Comparison of ENCODE assay signal across 29 cellular contexts in genomic region chr20:37142708-37143107, GRCh38. TPM values are rescaled to one million over a fixed set of nuclear protein-coding genes. Genes with fewer than 3 reads are reported as not detected.
DNase-seq lines count a peak whose midpoint lies in the region; ATAC-seq and TF ChIP-seq lines count a peak whose summit lies in the region.
"Had no signal": no experiment of that assay in that cellular context is flagged by ENCODE, and none has a peak within 500 bp of the region (broad histone marks: within the 10 kb centered on the region; RNA-seq: fewer than 3 reads in every experiment).

No MANE protein-coding gene starts in this region.

- H3K4me2 ChIP-seq in SK-N-SH, result no peak overlapping the region
- H3K4me2 ChIP-seq: neural progenitor cell had no signal

- no peaks in the 10 kb centered on the region for H3K4me1 ChIP-seq in SK-N-SH (ENCODE audit: control insufficient read depth in 1 of 2, insufficient read depth in 2 of 2, low read depth in 1 of 2, low read length in 1 of 2)
- H3K4me1 ChIP-seq in adipocyte (ENCODE audit: control insufficient read depth, insufficient read depth, low read length), result no peaks in the 10 kb centered on the region
- H3K4me1 ChIP-seq in aorta (ENCODE audit: control insufficient read depth in 1 of 2, insufficient read depth in 2 of 2, low read length in 2 of 2), result no peaks in the 10 kb centered on the region
- H3K4me1 ChIP-seq: neural progenitor cell, sigmoid colon, suprapubic skin had no signal

- H3K36me3 ChIP-seq in SK-N-SH (replicated peaks in 1 of 2; ENCODE audit: control insufficient read depth in 1 of 2, insufficient read depth in 2 of 2, low read length in 1 of 2) (no peaks in the 10 kb centered on the region), adipocyte (ENCODE audit: control insufficient read depth, insufficient read depth, low read length, severe bottlenecking) (no peaks in the 10 kb centered on the region), aorta (ENCODE audit: control insufficient read depth in 1 of 2, insufficient read depth in 2 of 2, low read length in 1 of 2) (peaks cover 0 to 1% of the 10 kb centered on the region in 2 donors)
- H3K36me3 ChIP-seq: HAP-1, neural progenitor cell, suprapubic skin had no signal

- H3K27ac ChIP-seq in SK-N-SH (ENCODE audit: low read depth in 2 of 2, low read length in 1 of 2) (no peak overlapping the region), aorta (ENCODE audit: low read depth in 1 of 2, low read length in 2 of 2) (no peak overlapping the region)
- H3K27ac ChIP-seq: 22Rv1, neural progenitor cell, sigmoid colon, suprapubic skin had no signal

- CTCF ChIA-PET in SK-N-SH (lab: Yijun Ruan, JAX), result no interaction called here

- H3K9me3 ChIP-seq in SK-N-SH, result no peaks in the 10 kb centered on the region
- H3K9me3 ChIP-seq in adipocyte (ENCODE audit: control insufficient read depth, low read length), result no peaks in the 10 kb centered on the region
- no peaks in the 10 kb centered on the region for H3K9me3 ChIP-seq in aorta (ENCODE audit: control insufficient read depth, low read length)
- H3K9me3 ChIP-seq: HAP-1, sigmoid colon, suprapubic skin had no signal

- 90% methylated on average over 3 of the region's 3 CpGs for WGBS in SK-N-SH (ENCODE audit: low lambda C conversion rate)
- 82 to 83% methylated on average over 3 of the region's 3 CpGs for WGBS in aorta, 2 donors

- DNase-seq in SK-N-SH (no peak), adipocyte (ENCODE audit: low read depth) (peak; percentile 45), iris pigment epithelial cell (ENCODE audit: low read depth) (peak; percentile 34), midbrain (lab: John Stamatoyannopoulos, UW) (no peak), retina (no peak), aorta (no peak)
- DNase-seq: activated CD4-positive, alpha-beta memory T cell treated with anti-CD3 and anti-CD28 coated beads, Interleukin-2, amount 10 ng/mL, durations not matched to agents 7 days and 5 days; activated CD4-positive, alpha-beta T cell treated with anti-CD3 and anti-CD28 coated beads for 1 hour; CD8-positive, alpha-beta T cell; GF-D8; glutamatergic neuron; NCI-H1105 treated with DMSO at 0.1 percent for 48 hours; NCI-H2029; NCI-H345; NCI-H748 treated with DMSO at 0.1 percent for 48 hours; posterior cingulate gyrus; RPMI8226; sigmoid colon; stimulated activated CD4-positive, alpha-beta T cell treated with anti-CD3 and anti-CD28 coated beads, Interleukin-4, amount 100 ng/mL, for 4 hours; T-helper 17 cell had no signal

- no peak overlapping the region for H3K4me3 ChIP-seq in SK-N-SH (ENCODE audit: low read depth in 2 of 2, low read length in 1 of 2)
- no peak overlapping the region for H3K4me3 ChIP-seq in adipocyte (ENCODE audit: low read length)
- no peak overlapping the region for H3K4me3 ChIP-seq in aorta (ENCODE audit: low read length in 2 of 2)
- H3K4me3 ChIP-seq: HAP-1, lung, neural progenitor cell, sigmoid colon, suprapubic skin had no signal

- no peaks in the 10 kb centered on the region for H4K20me1 ChIP-seq in SK-N-SH (ENCODE audit: insufficient read depth)

- no peaks in the 10 kb centered on the region for H3K27me3 ChIP-seq in SK-N-SH (ENCODE audit: insufficient read depth)
- no peaks in the 10 kb centered on the region for H3K27me3 ChIP-seq in adipocyte (replicated peaks; ENCODE audit: control insufficient read depth, insufficient read depth, low read length)
- H3K27me3 ChIP-seq in aorta (ENCODE audit: control insufficient read depth in 1 of 2, insufficient read depth in 2 of 2, low read length in 1 of 2), result no peaks in the 10 kb centered on the region
- H3K27me3 ChIP-seq: neural progenitor cell, sigmoid colon, suprapubic skin had no signal

- no peaks in the 10 kb centered on the region for H3F3A ChIP-seq in SK-N-SH (replicated peaks; ENCODE audit: insufficient read depth)

- no peaks in the 10 kb centered on the region for H3K79me2 ChIP-seq in SK-N-SH (ENCODE audit: insufficient read depth)

- TF ChIP-seq CTCF in SK-N-SH (IDR thresholded peaks at IDR 0.05), result no peak

- intact Hi-C loops in aorta (cut with DNase I), result no loop called here

- no peak overlapping the region for H2AFZ ChIP-seq in SK-N-SH (ENCODE audit: low read depth)
- H2AFZ ChIP-seq: neural progenitor cell had no signal

- H3K9me2 ChIP-seq in SK-N-SH, result no peaks in the 10 kb centered on the region

- POLR2A ChIA-PET in SK-N-SH (lab: Yijun Ruan, JAX), result no interaction called here

- TF ChIP-seq RAD21 in SK-N-SH (IDR thresholded peaks at IDR 0.05; ENCODE audit: low read length), result no peak

- TF ChIP-seq EP300 in SK-N-SH (IDR thresholded peaks at IDR 0.05; ENCODE audit: borderline replicate concordance in 1 of 2, low read depth in 1 of 2, low read length in 1 of 2), result no peak

- no peak overlapping the region for H3K9ac ChIP-seq in SK-N-SH
- H3K9ac ChIP-seq in adipocyte (ENCODE audit: low read length), result no peak overlapping the region
- H3K9ac ChIP-seq: neural progenitor cell had no signal

- no peak for ATAC-seq in SK-N-SH treated with all-trans-retinoic acid at 6 μM for 48 hours
- no peak for ATAC-seq in HG02642 (IDR thresholded peaks at IDR 0.05; ENCODE audit: poor library complexity, unreplicated experiment)
- ATAC-seq in aorta (ENCODE audit: low FRiP score), result no peak
- ATAC-seq: activated T-helper 17 cell treated with anti-CD3 and anti-CD28 coated beads, Interleukin-2, amount 50 U/mL, for 72 hours; CD8-positive, alpha-beta T cell; stimulated activated memory B cell treated with anti-CD40 and anti-IgM and Interleukin-4, amounts not matched to agents 10 μg/mL and 1 μg/mL and 100 μg/mL, for 72 hours; T-helper 17 cell had no signal

TF ChIP-seq in SK-N-SH treated with all-trans-retinoic acid at 6 μM for 48 hours, 23 proteins besides CTCF, POLR2A, EP300 and RAD21:
- TF ChIP-seq ISL1 (CRISPR knock-in tag; IDR thresholded peaks at IDR 0.05) (peak; percentile 39; the same call in 1 of the 2 replicates), SNAI2 (CRISPR knock-in tag; IDR thresholded peaks at IDR 0.05) (no peak)
TF ChIP-seq in SK-N-SH treated with all-trans-retinoic acid at 6 μM for 48 hours: peak in this region for 1.

TF ChIP-seq in SK-N-SH, 30 proteins besides CTCF, POLR2A, EP300 and RAD21:
- no peak for TF ChIP-seq POLR2AphosphoS5 (IDR thresholded peaks at IDR 0.05; ENCODE audit: low read depth, low read length)
- TF ChIP-seq TAF1 (IDR thresholded peaks at IDR 0.05; ENCODE audit: borderline replicate concordance, low read depth, low read length), result no peak
- no peak for TF ChIP-seq EZH2phosphoT487 (IDR thresholded peaks at IDR 0.05; ENCODE audit: borderline replicate concordance, low read depth)
- TF ChIP-seq SMC3 (IDR thresholded peaks at IDR 0.05; ENCODE audit: low read depth, low read length), result no peak
TF ChIP-seq in SK-N-SH: peak in this region for 0.

RNA-seq across cellular contexts. Expression of gene RPN2, which starts 36.4 kb away (rescaled TPM):
- polyA plus RNA-seq in SK-N-SH (2012; rRNA removed) (420 and 596 TPM in 2 replicates), aorta (100 to 1,000 TPM in 1 of 2 donors, 10 to 100 TPM in 1; 47.2 to 117 TPM)
- 321 and 410 TPM in 2 replicates for polyA plus RNA-seq in SK-N-SH (2012; cell fraction: cytosol; rRNA removed)
- polyA plus RNA-seq in SK-N-SH (2012; cell fraction: nucleus; rRNA removed), result 270 and 432 TPM in 2 replicates
- 100 to 1,000 TPM; 125 to 137 TPM for total RNA-seq in aorta

RNA-seq across cellular contexts. Expression of gene MROH8, which starts 36.6 kb away (rescaled TPM):
- polyA plus RNA-seq in SK-N-SH (2012; rRNA removed) (3.2 and 3.5 TPM in 2 replicates), aorta (1 to 10 TPM in 1 of 2 donors, not detected in 1; 9.3 TPM)
- 2.7 and 2.9 TPM in 2 replicates for polyA plus RNA-seq in SK-N-SH (2012; cell fraction: cytosol; rRNA removed)
- polyA plus RNA-seq in SK-N-SH (2012; cell fraction: nucleus; rRNA removed), result 3.4 and 5.5 TPM in 2 replicates
- 1 to 10 TPM; 3.4 to 5.1 TPM for total RNA-seq in aorta

RNA-seq across cellular contexts. Expression of gene RBL1, which starts 46.9 kb away (rescaled TPM):
- 2.3 and 2.5 TPM in 2 replicates for polyA plus RNA-seq in SK-N-SH (2012; rRNA removed)
- 2.6 TPM in 2 replicates for polyA plus RNA-seq in SK-N-SH (2012; cell fraction: cytosol; rRNA removed)
- 2.6 and 2.7 TPM in 2 replicates for polyA plus RNA-seq in SK-N-SH (2012; cell fraction: nucleus; rRNA removed)
- total RNA-seq in aorta, result 1 to 10 TPM; 5.6 to 8.9 TPM
- 1 to 10 TPM in 1 of 2 donors, under 1 TPM in 1; 0.38 to 1.8 TPM for polyA plus RNA-seq in aorta

Comparison
In these comparisons a context has a peak if more than half of its experiments do, and no peak if none do; other contexts are left out.
1. DNase-seq: peak in adipocyte (single experiment) and iris pigment epithelial cell (single experiment); none in SK-N-SH (single experiment), midbrain (single experiment), retina (single experiment) and aorta (0 of 2).